In the genomic region with DNA sequence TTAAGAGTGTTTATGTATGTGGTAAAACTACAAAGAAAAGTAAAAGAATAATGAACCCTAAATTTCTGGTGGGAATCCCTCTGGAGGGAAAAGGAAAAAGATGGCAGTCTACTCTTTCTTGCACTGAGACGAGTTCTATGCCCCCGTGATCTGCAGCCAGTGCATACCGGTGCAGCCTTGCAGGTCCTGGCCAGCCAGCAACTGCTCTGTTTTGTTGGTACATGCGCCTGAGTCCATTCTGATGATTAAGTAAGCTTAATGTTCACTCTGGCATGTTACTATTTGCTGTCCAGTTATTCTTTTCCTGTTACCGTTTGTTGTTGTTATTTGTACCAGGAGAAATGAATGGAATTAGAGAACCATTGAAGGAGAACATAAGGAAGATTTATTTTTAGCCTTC, we compare ENCODE assay signal across 25 cellular contexts.
"Had no signal": no experiment of that assay in that cellular context is flagged by ENCODE, and none has a peak within 500 bp of the region (broad histone marks: within the 10 kb centered on the region; RNA-seq: fewer than 3 reads in every experiment).

No MANE protein-coding gene starts in this region.

- H3K27ac ChIP-seq: colonic mucosa, gastrocnemius medialis, parathyroid adenoma, prostate gland, right atrium auricular region, sigmoid colon, skin epidermis, spleen, testis, tibial artery had no signal

- FAIRE-seq: kidney had no signal

- H3K27me3 ChIP-seq: colonic mucosa, gastrocnemius medialis, right atrium auricular region, sigmoid colon, testis, tibial artery had no signal

- H3K4me3 ChIP-seq: colonic mucosa, gastrocnemius medialis, lung, mucosa of descending colon, prostate gland, right atrium auricular region, sigmoid colon, skin epidermis, spleen, testis, tibial artery had no signal

- DNase-seq: colonic mucosa; effector CD8-positive, alpha-beta T cell; endodermal cell; erythroblast; gastrocnemius medialis; head of caudate nucleus; kidney; mesenchymal stem cell; mucosa of descending colon; naive B cell; sigmoid colon; spleen; stimulated activated CD4-positive, alpha-beta T cell treated with anti-CD3 and anti-CD28 coated beads, Interleukin-4, amount 100 ng/mL, for 4 hours; stimulated activated naive CD8-positive, alpha-beta T cell treated with anti-CD3 and anti-CD28 coated beads, Interleukin-15, Interleukin-2, amounts not matched to agents 100 U/mL and 50 U/mL, for 24 hours; substantia nigra; testis; tibial artery had no signal

- ATAC-seq: gastrocnemius medialis; left lobe of liver; mucosa of descending colon; natural killer cell treated with Interleukin-12 subunit alpha and Interleukin-12 subunit beta and Interleukin-15 and Interleukin-18, amount 100 ng/mL, for 72 hours; stimulated activated memory B cell treated with anti-CD40 and anti-IgM and Interleukin-4, amounts not matched to agents 10 μg/mL and 1 μg/mL and 100 μg/mL, for 72 hours; stimulated activated naive CD8-positive, alpha-beta T cell treated with anti-CD3 and anti-CD28 coated beads, Interleukin-15, Interleukin-2, amounts not matched to agents 100 U/mL and 50 U/mL, for 24 hours had no signal

- H3K4me1 ChIP-seq: colonic mucosa, gastrocnemius medialis, parathyroid adenoma, prostate gland, right atrium auricular region, sigmoid colon, spleen, testis, tibial artery had no signal

- H3K9me3 ChIP-seq: colonic mucosa, prostate gland, sigmoid colon, testis had no signal

- H3K36me3 ChIP-seq: colonic mucosa, gastrocnemius medialis, prostate gland, right atrium auricular region, sigmoid colon, spleen, tibial artery had no signal
